27 cellular contexts compared by ENCODE assay signal in the genomic region with DNA sequence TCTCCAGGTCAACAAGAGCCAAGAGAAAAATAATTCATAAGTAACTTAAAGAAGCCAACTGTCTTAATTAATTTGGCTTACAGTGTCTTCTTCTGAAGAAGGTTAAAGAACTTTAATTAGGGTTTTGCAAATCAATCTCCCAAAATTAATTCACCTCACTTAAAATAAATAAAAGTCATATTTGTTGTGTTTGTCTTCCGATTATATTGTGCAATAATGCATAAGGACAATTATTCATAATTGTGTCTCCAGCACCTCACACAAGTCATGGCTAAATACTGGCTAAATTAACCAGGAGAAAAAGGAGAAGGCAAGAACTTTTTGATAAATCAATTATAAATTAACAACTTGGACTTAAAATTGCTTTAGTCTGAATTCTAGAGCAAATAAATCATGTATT.
DNase-seq lines count a peak whose midpoint lies in the region; ATAC-seq, FAIRE-seq and TF ChIP-seq lines count a peak whose summit lies in the region.
"Had no signal": no experiment of that assay in that cellular context is flagged by ENCODE, and none has a peak within 500 bp of the region (broad histone marks: within the 10 kb centered on the region; RNA-seq: fewer than 3 reads in every experiment).

No MANE protein-coding gene starts in this region.

- H3K27me3 ChIP-seq in ascending aorta (no peaks in the 10 kb centered on the region), mesenchymal stem cell (ENCODE audit: control insufficient read depth in 1 of 2, insufficient read depth in 1 of 2, low read length in 2 of 2) (no peaks in the 10 kb centered on the region), thoracic aorta (replicated peaks; ENCODE audit: insufficient read depth) (no peaks in the 10 kb centered on the region)
- H3K27me3 ChIP-seq: BE2C had no signal

- no peak overlapping the region for H4K91ac ChIP-seq in mesenchymal stem cell (ENCODE audit: low read length)

- no peak for TF ChIP-seq EP300 in A549 (IDR thresholded peaks at IDR 0.05)

- TF ChIP-seq CTCF in A549 (IDR thresholded peaks at IDR 0.05) (no peak), ascending aorta (IDR thresholded peaks at IDR 0.05) (no peak), thoracic aorta (IDR thresholded peaks at IDR 0.05) (no peak)

- no peaks in the 10 kb centered on the region for H3K4me1 ChIP-seq in A549
- peaks cover 7 to 14% of the 10 kb centered on the region in 2 donors for H3K4me1 ChIP-seq in ascending aorta
- H3K4me1 ChIP-seq in mesenchymal stem cell (ENCODE audit: control insufficient read depth, insufficient read depth, low read depth, low read length): no peaks in the 10 kb centered on the region
- peaks cover 19 to 34% of the 10 kb centered on the region in 2 donors for H3K4me1 ChIP-seq in thoracic aorta (ENCODE audit: control insufficient read depth in 1 of 2, low read depth in 2 of 2)
- H3K4me1 ChIP-seq: BE2C; BLaER1 treated with 17β-estradiol and CSF1 and Interleukin-3, amounts not matched to agents 10 nM and 100 nM; HAP-1 had no signal

- 5% methylated on average over 1 of the region's 1 CpG for WGBS in A549 (ENCODE audit: missing lambda C conversion rate)
- no CpG with 5 or more reads among the region's 1 CpG for WGBS in mesenchymal stem cell

- H3K18ac ChIP-seq in mesenchymal stem cell (ENCODE audit: low read depth in 1 of 2, low read length in 2 of 2): peak overlapping the region; percentile 18 to 28

- intact Hi-C loops in ascending aorta (cut with DNase I): loop anchor here (5.0 to 10.0 kb wide), 3 partner anchors 41 to 173 kb away; no protein-coding TSS in a partner anchor

- H3K36me3 ChIP-seq in ascending aorta (no peaks in the 10 kb centered on the region), mesenchymal stem cell (ENCODE audit: control insufficient read depth in 1 of 2, insufficient read depth in 2 of 2, low read depth in 1 of 2, low read length in 2 of 2) (no peaks in the 10 kb centered on the region), thoracic aorta (no peaks in the 10 kb centered on the region)
- H3K36me3 ChIP-seq: BE2C; BLaER1 treated with 17β-estradiol and CSF1 and Interleukin-3, amounts not matched to agents 10 nM and 100 nM; HAP-1 had no signal

- no peak for DNase-seq in A549 (ENCODE audit: low read depth in 1 of 2, low spot score in 1 of 2)
- DNase-seq in ascending aorta (ENCODE audit: low spot score in 2 of 2): no peak
- no peak for DNase-seq in mesenchymal stem cell
- DNase-seq in thoracic aorta (ENCODE audit: low spot score): no peak
- DNase-seq in H4 (ENCODE audit: low spot score): no peak
- no peak for DNase-seq in stimulated activated CD4-positive, alpha-beta T cell treated with anti-CD3 and anti-CD28 coated beads, Interleukin-2, amount 100 ng/mL, for 48 hours
- DNase-seq in NCI-H524 treated with DMSO at 0.1 percent for 48 hours (lab: John Stamatoyannopoulos, UW): no peak
- DNase-seq in HuH-7 (ENCODE audit: low spot score): no peak
- DNase-seq: ACHN; AML-193; BE2C; CD4-positive, alpha-beta T cell; CD8-positive, alpha-beta memory T cell; DMS 273 treated with DMSO at 0.1 percent for 48 hours; DMS53; DMS79 treated with DMSO at 0.1 percent for 48 hours; GF-D8; HFFc6 had no signal

- H3K9me3 ChIP-seq in A549: peaks cover 5% of the 10 kb centered on the region; the same call in 1 of the 3 replicates
- no peaks in the 10 kb centered on the region for H3K9me3 ChIP-seq in ascending aorta
- H3K9me3 ChIP-seq in mesenchymal stem cell (ENCODE audit: control insufficient read depth, low read length): peaks cover 12% of the 10 kb centered on the region
- no peaks in the 10 kb centered on the region for H3K9me3 ChIP-seq in thoracic aorta
- H3K9me3 ChIP-seq: BE2C, HAP-1 had no signal

- H2AK5ac ChIP-seq in mesenchymal stem cell (ENCODE audit: low read length, severe bottlenecking): no peak overlapping the region

- H3K27ac ChIP-seq in A549: no peak overlapping the region
- peak overlapping the region; percentile 82 for H3K27ac ChIP-seq in ascending aorta
- no peak overlapping the region for H3K27ac ChIP-seq in mesenchymal stem cell (ENCODE audit: low read length, poor library complexity, severe bottlenecking)
- H3K27ac ChIP-seq in thoracic aorta: peak overlapping the region; percentile 81 to 92
- H3K27ac ChIP-seq: 22Rv1; BLaER1 treated with 17β-estradiol and CSF1 and Interleukin-3, amounts not matched to agents 10 nM and 100 nM had no signal

- ATAC-seq in A549 (no peak), thoracic aorta (ENCODE audit: insufficient number of reproducible peaks, low FRiP score, low read depth) (no peak)
- ATAC-seq: GM23338 had no signal

- H2BK120ac ChIP-seq in mesenchymal stem cell (ENCODE audit: low read depth, low read length): no peak overlapping the region

- no peak overlapping the region for H4K8ac ChIP-seq in mesenchymal stem cell (ENCODE audit: low read length)

- H3K4ac ChIP-seq in mesenchymal stem cell (ENCODE audit: low read depth in 1 of 2, low read length in 2 of 2): no peak overlapping the region

- H3K14ac ChIP-seq in mesenchymal stem cell (ENCODE audit: low read length in 2 of 2): no peak overlapping the region

- TF ChIP-seq RAD21 in A549 (conservative IDR thresholded peaks at IDR 0.05 in 1 of 2, IDR thresholded peaks at IDR 0.05 in 1 of 2): no peak

- CTCF ChIA-PET in A549 (lab: Yijun Ruan, JAX): no interaction called here

- FAIRE-seq in A549 (lab: Jason Lieb, UNC): peak; percentile 63
- FAIRE-seq: A204.1, D721Med, GM12891, GM18507, H54 had no signal

- H3K9ac ChIP-seq in mesenchymal stem cell (ENCODE audit: low read length): no peak overlapping the region
- H3K9ac ChIP-seq: BLaER1 treated with 17β-estradiol and CSF1 and Interleukin-3, amounts not matched to agents 10 nM and 100 nM had no signal

- H2BK5ac ChIP-seq in mesenchymal stem cell (ENCODE audit: low read depth, low read length, poor library complexity, severe bottlenecking): no peak overlapping the region

- TF ChIP-seq POLR2A in A549 (IDR thresholded peaks at IDR 0.05; ENCODE audit: low read length): no peak

- no peak overlapping the region for H3K23ac ChIP-seq in mesenchymal stem cell (ENCODE audit: low read length in 2 of 2)

- H3K4me3 ChIP-seq in A549 (no peak overlapping the region), ascending aorta (no peak overlapping the region), mesenchymal stem cell (ENCODE audit: insufficient read depth in 1 of 2, low read depth in 1 of 2, low read length in 2 of 2) (no peak overlapping the region), thoracic aorta (no peak overlapping the region)
- H3K4me3 ChIP-seq: BLaER1 treated with 17β-estradiol and CSF1 and Interleukin-3, amounts not matched to agents 10 nM and 100 nM; GM23338; HAP-1 had no signal

- no peaks in the 10 kb centered on the region for H3K79me1 ChIP-seq in mesenchymal stem cell (replicated peaks; ENCODE audit: low read length, poor library complexity, severe bottlenecking)

- H2BK12ac ChIP-seq in mesenchymal stem cell (ENCODE audit: low read length in 2 of 2): peak overlapping the region in 1 of 2 experiments; percentile 80

- H3K4me2 ChIP-seq in A549 (no peak overlapping the region), mesenchymal stem cell (ENCODE audit: low read length, poor library complexity, severe bottlenecking) (no peak overlapping the region)
- H3K4me2 ChIP-seq: BLaER1 treated with 17β-estradiol and CSF1 and Interleukin-3, amounts not matched to agents 10 nM and 100 nM; GM23338 had no signal

- no peak overlapping the region for H2BK15ac ChIP-seq in mesenchymal stem cell (ENCODE audit: low read depth, poor library complexity, severe bottlenecking)

- no peak overlapping the region for H2AFZ ChIP-seq in mesenchymal stem cell (ENCODE audit: low read depth, low read length)

- POLR2A ChIA-PET in A549 (lab: Yijun Ruan, JAX): no interaction called here

TF ChIP-seq in A549, 52 proteins besides CTCF, POLR2A, EP300 and RAD21 (continues in another document):
- TF ChIP-seq CHD4 (IDR thresholded peaks at IDR 0.05; ENCODE audit: borderline replicate concordance) (no peak), PHF8 (IDR thresholded peaks at IDR 0.05; ENCODE audit: borderline replicate concordance, low read depth) (no peak), CBX8 (IDR thresholded peaks at IDR 0.05) (no peak), KDM5A (IDR thresholded peaks at IDR 0.05) (no peak)
- TF ChIP-seq, protein P1, sequence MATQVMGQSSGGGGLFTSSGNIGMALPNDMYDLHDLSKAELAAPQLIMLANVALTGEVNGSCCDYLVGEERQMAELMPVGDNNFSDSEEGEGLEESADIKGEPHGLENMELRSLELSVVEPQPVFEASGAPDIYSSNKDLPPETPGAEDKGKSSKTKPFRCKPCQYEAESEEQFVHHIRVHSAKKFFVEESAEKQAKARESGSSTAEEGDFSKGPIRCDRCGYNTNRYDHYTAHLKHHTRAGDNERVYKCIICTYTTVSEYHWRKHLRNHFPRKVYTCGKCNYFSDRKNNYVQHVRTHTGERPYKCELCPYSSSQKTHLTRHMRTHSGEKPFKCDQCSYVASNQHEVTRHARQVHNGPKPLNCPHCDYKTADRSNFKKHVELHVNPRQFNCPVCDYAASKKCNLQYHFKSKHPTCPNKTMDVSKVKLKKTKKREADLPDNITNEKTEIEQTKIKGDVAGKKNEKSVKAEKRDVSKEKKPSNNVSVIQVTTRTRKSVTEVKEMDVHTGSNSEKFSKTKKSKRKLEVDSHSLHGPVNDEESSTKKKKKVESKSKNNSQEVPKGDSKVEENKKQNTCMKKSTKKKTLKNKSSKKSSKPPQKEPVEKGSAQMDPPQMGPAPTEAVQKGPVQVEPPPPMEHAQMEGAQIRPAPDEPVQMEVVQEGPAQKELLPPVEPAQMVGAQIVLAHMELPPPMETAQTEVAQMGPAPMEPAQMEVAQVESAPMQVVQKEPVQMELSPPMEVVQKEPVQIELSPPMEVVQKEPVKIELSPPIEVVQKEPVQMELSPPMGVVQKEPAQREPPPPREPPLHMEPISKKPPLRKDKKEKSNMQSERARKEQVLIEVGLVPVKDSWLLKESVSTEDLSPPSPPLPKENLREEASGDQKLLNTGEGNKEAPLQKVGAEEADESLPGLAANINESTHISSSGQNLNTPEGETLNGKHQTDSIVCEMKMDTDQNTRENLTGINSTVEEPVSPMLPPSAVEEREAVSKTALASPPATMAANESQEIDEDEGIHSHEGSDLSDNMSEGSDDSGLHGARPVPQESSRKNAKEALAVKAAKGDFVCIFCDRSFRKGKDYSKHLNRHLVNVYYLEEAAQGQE (IDR thresholded peaks at IDR 0.05): no peak
- TF ChIP-seq, protein P2, sequence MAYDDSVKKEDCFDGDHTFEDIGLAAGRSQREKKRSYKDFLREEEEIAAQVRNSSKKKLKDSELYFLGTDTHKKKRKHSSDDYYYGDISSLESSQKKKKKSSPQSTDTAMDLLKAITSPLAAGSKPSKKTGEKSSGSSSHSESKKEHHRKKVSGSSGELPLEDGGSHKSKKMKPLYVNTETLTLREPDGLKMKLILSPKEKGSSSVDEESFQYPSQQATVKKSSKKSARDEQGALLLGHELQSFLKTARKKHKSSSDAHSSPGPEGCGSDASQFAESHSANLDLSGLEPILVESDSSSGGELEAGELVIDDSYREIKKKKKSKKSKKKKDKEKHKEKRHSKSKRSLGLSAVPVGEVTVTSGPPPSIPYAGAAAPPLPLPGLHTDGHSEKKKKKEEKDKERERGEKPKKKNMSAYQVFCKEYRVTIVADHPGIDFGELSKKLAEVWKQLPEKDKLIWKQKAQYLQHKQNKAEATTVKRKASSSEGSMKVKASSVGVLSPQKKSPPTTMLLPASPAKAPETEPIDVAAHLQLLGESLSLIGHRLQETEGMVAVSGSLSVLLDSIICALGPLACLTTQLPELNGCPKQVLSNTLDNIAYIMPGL (CRISPR knock-in tag; IDR thresholded peaks at IDR 0.05; ENCODE audit: borderline replicate concordance): no peak

Comparison
In these comparisons a context has a peak if more than half of its experiments do, and no peak if none do; other contexts are left out.
1. H3K27ac ChIP-seq: peak in ascending aorta (2 of 2) and thoracic aorta (2 of 2); none in A549 (0 of 2) and mesenchymal stem cell (single experiment).